In the genomic region with DNA sequence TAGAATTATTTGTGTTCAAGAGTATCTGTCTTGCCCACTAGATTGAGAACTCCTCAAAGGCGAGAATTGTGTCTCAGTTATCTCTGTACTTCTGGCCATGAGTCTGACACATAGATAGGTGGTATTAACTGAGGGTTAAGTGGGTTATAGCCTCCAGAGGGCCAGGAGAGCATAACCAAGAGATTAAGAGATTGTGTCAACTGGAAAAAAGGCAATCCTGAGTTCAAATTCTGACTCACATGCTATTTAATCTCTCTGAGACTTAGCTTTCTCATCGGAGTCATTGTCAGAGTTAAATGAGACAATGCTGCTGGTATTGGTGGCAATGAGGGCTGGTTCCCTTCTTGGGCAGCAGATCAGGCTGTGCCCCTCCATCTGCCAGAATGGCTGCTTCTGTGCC, we compare ENCODE assay signal across 26 cellular contexts.
"Had no signal": no experiment of that assay in that cellular context is flagged by ENCODE, and none has a peak within 500 bp of the region (broad histone marks: within the 10 kb centered on the region; RNA-seq: fewer than 3 reads in every experiment).

No MANE protein-coding gene starts in this region.

- H3K4me1 ChIP-seq: right lobe of liver had no signal

- H3K27ac ChIP-seq: brain microvascular endothelial cell, right lobe of liver, stomach, upper lobe of right lung, WERI-Rb-1 had no signal

- H3K9me3 ChIP-seq: gastroesophageal sphincter, right lobe of liver, stomach, upper lobe of right lung had no signal

- H3K27me3 ChIP-seq: brain microvascular endothelial cell, gastroesophageal sphincter, right lobe of liver, stomach, upper lobe of right lung had no signal

- DNase-seq: activated CD4-positive, alpha-beta memory T cell treated with anti-CD3 and anti-CD28 coated beads for 36 hours; activated CD4-positive, alpha-beta T cell treated with anti-CD3 and anti-CD28 coated beads for 48 hours; activated CD8-positive, alpha-beta memory T cell treated with anti-CD3 and anti-CD28 coated beads, Interleukin-2, amount 50 U/mL, for 4 hours; activated effector memory CD4-positive, alpha-beta T cell treated with anti-CD3 and anti-CD28 coated beads, Interleukin-2, amount 50 U/mL, for 16 hours; activated naive CD4-positive, alpha-beta T cell treated with anti-CD3 and anti-CD28 coated beads for 36 hours; activated naive CD8-positive, alpha-beta T cell treated with anti-CD3 and anti-CD28 coated beads, Interleukin-2, amount 10 ng/mL, durations not matched to agents 7 days and 5 days; activated T-cell treated with anti-CD3 and anti-CD28 coated beads, Interleukin-2, amount 50 U/mL, for 1 hour; brain microvascular endothelial cell; caudate nucleus; cortex of kidney; head of caudate nucleus; hypothalamus; immature natural killer cell; kidney; left colon; mammary epithelial cell; right lobe of liver; stimulated activated CD4-positive, alpha-beta T cell treated with anti-CD3 and anti-CD28 coated beads, Interleukin-1b, Interleukin-23, amount 100 ng/mL, for 48 hours; stimulated activated CD4-positive, alpha-beta T cell treated with anti-CD3 and anti-CD28 coated beads, Interleukin-4, amount 100 ng/mL, for 4 hours; stimulated activated CD8-positive, alpha-beta memory T cell treated with anti-CD3 and anti-CD28 coated beads, Interleukin-4, amount 100 ng/mL, for 48 hours; stomach; upper lobe of right lung; WERI-Rb-1 had no signal

- H3K36me3 ChIP-seq: brain microvascular endothelial cell, gastroesophageal sphincter, right lobe of liver, stomach, upper lobe of right lung, WERI-Rb-1 had no signal

- ATAC-seq: activated CD4-positive, CD25-positive, alpha-beta regulatory T cell treated with anti-CD3 and anti-CD28 coated beads, Interleukin-2, amount 50 U/mL, for 24 hours; left colon; right lobe of liver; stimulated activated memory B cell treated with anti-CD40 and anti-IgM and Interleukin-4, amounts not matched to agents 10 μg/mL and 1 μg/mL and 100 μg/mL, for 72 hours had no signal

- H3K4me3 ChIP-seq: gastroesophageal sphincter, right lobe of liver, stomach, upper lobe of right lung had no signal
